Comparison of ENCODE assay signal across 11 cellular contexts in genomic region chr14:67940476-67940875, GRCh38.
DNase-seq lines count a peak whose midpoint lies in the region; ATAC-seq, FAIRE-seq and TF ChIP-seq lines count a peak whose summit lies in the region.
"Had no signal": no experiment of that assay in that cellular context is flagged by ENCODE, and none has a peak within 500 bp of the region (broad histone marks: within the 10 kb centered on the region; RNA-seq: fewer than 3 reads in every experiment).

No MANE protein-coding gene starts in this region.

- H3K36me3 ChIP-seq in mucosa of descending colon (ENCODE audit: low read depth) = no peaks in the 10 kb centered on the region
- H3K36me3 ChIP-seq in thoracic aorta = no peaks in the 10 kb centered on the region

- ATAC-seq in mucosa of descending colon (peak; percentile 26), thoracic aorta (ENCODE audit: insufficient number of reproducible peaks, low FRiP score, low read depth) (peak; percentile 19)
- ATAC-seq: activated CD8-positive, alpha-beta T cell treated with anti-CD3 and anti-CD28 coated beads, Interleukin-2, amount 10 ng/mL, durations not matched to agents 7 days and 5 days had no signal

- TF ChIP-seq CTCF in mucosa of descending colon (IDR thresholded peaks at IDR 0.05) = no peak
- no peak for TF ChIP-seq CTCF in thoracic aorta (IDR thresholded peaks at IDR 0.05)

- H3K4me1 ChIP-seq in mucosa of descending colon (ENCODE audit: low read depth) (peaks cover 16% of the 10 kb centered on the region), thoracic aorta (ENCODE audit: control insufficient read depth in 1 of 2, low read depth in 2 of 2) (peaks cover 23 to 46% of the 10 kb centered on the region in 2 donors)

- peak; percentile 32 for DNase-seq in LHCN-M2 (ENCODE audit: low read depth)
- no peak for DNase-seq in epithelial cell of prostate (ENCODE audit: low read depth, low spot score)
- no peak for DNase-seq in mucosa of descending colon
- DNase-seq in thoracic aorta (ENCODE audit: low spot score) = no peak
- no peak for DNase-seq in midbrain (lab: John Stamatoyannopoulos, UW)
- no peak for DNase-seq in urothelium cell line (ENCODE audit: low spot score)
- no peak for DNase-seq in NCI-H1694 (lab: John Stamatoyannopoulos, UW)
- no peak for DNase-seq in posterior cingulate gyrus
- DNase-seq: activated CD8-positive, alpha-beta T cell treated with anti-CD3 and anti-CD28 coated beads, Interleukin-2, amount 10 ng/mL, durations not matched to agents 7 days and 5 days; NCI-H1694 treated with DMSO at 0.1 percent for 48 hours had no signal

- H3K27me3 ChIP-seq in thoracic aorta (replicated peaks; ENCODE audit: insufficient read depth) = no peaks in the 10 kb centered on the region

- H3K9me3 ChIP-seq in mucosa of descending colon (no peaks in the 10 kb centered on the region), thoracic aorta (no peaks in the 10 kb centered on the region)

- peak overlapping the region; percentile 8 for H3K27ac ChIP-seq in epithelial cell of prostate
- H3K27ac ChIP-seq in thoracic aorta = peak overlapping the region; percentile 56 to 64
- H3K27ac ChIP-seq: HL-60 had no signal

- no peak for FAIRE-seq in urothelium cell line (lab: Jason Lieb, UNC)

- no peak overlapping the region for H3K4me3 ChIP-seq in mucosa of descending colon
- H3K4me3 ChIP-seq in thoracic aorta = no peak overlapping the region

- intact Hi-C loops in mucosa of descending colon (cut with DNase I, micrococcal nuclease) = loop anchor here (5.0 to 10.0 kb wide), 4 partner anchors 204 to 877 kb away; no protein-coding TSS in a partner anchor
- intact Hi-C loops in posterior cingulate gyrus (cut with DNase I) = loop anchor here (10.0 kb wide), 1 partner anchor 304 kb away; no protein-coding TSS in a partner anchor
